Comparison of ENCODE assay signal across 32 cellular contexts in genomic region chr22:36787594-36787993, GRCh38. TPM values are rescaled to one million over a fixed set of nuclear protein-coding genes. Genes with fewer than 3 reads are reported as not detected.
"Had no signal": no experiment of that assay in that cellular context is flagged by ENCODE, and none has a peak within 500 bp of the region (broad histone marks: within the 10 kb centered on the region; RNA-seq: fewer than 3 reads in every experiment).

No MANE protein-coding gene starts in this region.

- DNase-seq: activated CD4-positive, alpha-beta memory T cell treated with anti-CD3 and anti-CD28 coated beads, Interleukin-2, amount 10 ng/mL, durations not matched to agents 7 days and 5 days; activated CD4-positive, alpha-beta T cell treated with anti-CD3 and anti-CD28 coated beads for 36 hours; activated CD4-positive, alpha-beta T cell treated with anti-CD3 and anti-CD28 coated beads, Interleukin-2, amount 10 ng/mL, durations not matched to agents 24 days and 14 days; activated CD4-positive, CD25-positive, alpha-beta regulatory T cell; activated CD4-positive, CD25-positive, alpha-beta regulatory T cell treated with anti-CD3 and anti-CD28 coated beads, Interleukin-2, amount 50 U/mL, for 72 hours; activated CD8-positive, alpha-beta memory T cell treated with anti-CD3 and anti-CD28 coated beads, Interleukin-2, amount 50 U/mL, for 48 hours; activated gamma-delta T cell; activated naive CD4-positive, alpha-beta T cell; activated naive CD4-positive, alpha-beta T cell treated with anti-CD3 and anti-CD28 coated beads, Interleukin-2, amount 10 ng/mL, durations not matched to agents 7 days and 5 days; activated naive CD8-positive, alpha-beta T cell treated with anti-CD3 and anti-CD28 coated beads, Interleukin-2, amount 10 ng/mL, durations not matched to agents 7 days and 5 days; activated T-cell treated with anti-CD3 and anti-CD28 coated beads for 4 hours; activated T-cell treated with anti-CD3 and anti-CD28 coated beads, Interleukin-2, amount 50 U/mL, for 24 hours; activated T-cell treated with anti-CD3 and anti-CD28 coated beads, Interleukin-2, amount 50 U/mL, for 72 hours; central memory CD4-positive, alpha-beta T cell; cerebellar nuclear complex; colonic mucosa; effector CD8-positive, alpha-beta T cell; esophagus squamous epithelium; foreskin melanocyte; heart right ventricle; T-helper 2 cell had no signal

- H3K4me1 ChIP-seq: ascending aorta, breast epithelium, colonic mucosa, esophagus squamous epithelium, heart right ventricle had no signal

- H3K27me3 ChIP-seq: ascending aorta, colonic mucosa had no signal

- ATAC-seq: activated CD4-positive, alpha-beta T cell treated with anti-CD3 and anti-CD28 coated beads for 36 hours; activated naive CD4-positive, alpha-beta T cell treated with anti-CD3 and anti-CD28 coated beads, Interleukin-2, amount 50 U/mL, for 72 hours; activated T-cell treated with anti-CD3 and anti-CD28 coated beads, Interleukin-2, amount 50 U/mL, for 72 hours; gastroesophageal sphincter; heart right ventricle had no signal

- H3K4me3 ChIP-seq: ascending aorta, breast epithelium, cardiac muscle cell, colonic mucosa, esophagus squamous epithelium, gastroesophageal sphincter, heart right ventricle had no signal

- H3K9me3 ChIP-seq: ascending aorta, breast epithelium, colonic mucosa, esophagus squamous epithelium, gastroesophageal sphincter, heart right ventricle had no signal

- H3K27ac ChIP-seq: ascending aorta, breast epithelium, cardiac muscle cell, colonic mucosa, epithelial cell of prostate, esophagus squamous epithelium, gastroesophageal sphincter, heart right ventricle had no signal

- H3K36me3 ChIP-seq: ascending aorta, breast epithelium, cardiac muscle cell, colonic mucosa, esophagus squamous epithelium, gastroesophageal sphincter, heart right ventricle had no signal

RNA-seq across cellular contexts. Expression of gene PVALB, which starts 29.2 kb away (rescaled TPM):
- total RNA-seq: activated CD4-positive, alpha-beta memory T cell treated with anti-CD3 and anti-CD28 coated beads, Interleukin-2, amount 10 ng/mL, durations not matched to agents 7 days and 5 days; activated CD4-positive, alpha-beta T cell treated with anti-CD3 and anti-CD28 coated beads for 36 hours; activated CD4-positive, alpha-beta T cell treated with anti-CD3 and anti-CD28 coated beads, Interleukin-2, amount 10 ng/mL, durations not matched to agents 24 days and 14 days; activated naive CD4-positive, alpha-beta T cell treated with anti-CD3 and anti-CD28 coated beads, Interleukin-2, amount 50 U/mL, for 72 hours; activated naive CD8-positive, alpha-beta T cell treated with anti-CD3 and anti-CD28 coated beads, Interleukin-2, amount 10 ng/mL, durations not matched to agents 7 days and 5 days; activated T-cell treated with anti-CD3 and anti-CD28 coated beads, Interleukin-2, amount 50 U/mL, for 72 hours; ascending aorta; cardiac muscle cell; colonic mucosa; dermis microvascular lymphatic vessel endothelial cell; endothelial cell of umbilical vein; esophagus squamous epithelium; fibroblast of lung; fibroblast of villous mesenchyme; gastroesophageal sphincter; heart right ventricle had no signal
- polyA plus RNA-seq: cardiac muscle cell, endothelial cell of umbilical vein, esophagus, fibroblast of lung, heart right ventricle had no signal
